In genomic region chr19:48698046-48698445, GRCh38 we compare ENCODE assay signal across 11 cellular contexts. TPM values are rescaled to one million over a fixed set of nuclear protein-coding genes. Genes with fewer than 3 reads are reported as not detected.
DNase-seq lines count a peak whose midpoint lies in the region; ATAC-seq, FAIRE-seq and TF ChIP-seq lines count a peak whose summit lies in the region.
"Had no signal": no experiment of that assay in that cellular context is flagged by ENCODE, and none has a peak within 500 bp of the region (broad histone marks: within the 10 kb centered on the region; RNA-seq: fewer than 3 reads in every experiment).

No MANE protein-coding gene starts in this region.

- no peak overlapping the region for H4K91ac ChIP-seq in neuronal stem cell (ENCODE audit: low read depth, low read length, poor library complexity)

- H2BK12ac ChIP-seq in neuronal stem cell (ENCODE audit: low read length), result no peak overlapping the region

- no peak overlapping the region for H3K4me2 ChIP-seq in neuronal stem cell (ENCODE audit: insufficient read depth, low read length, poor library complexity, severe bottlenecking)

- no peak overlapping the region for H2BK5ac ChIP-seq in neuronal stem cell (ENCODE audit: low read length)

- H3K4me3 Mint-ChIP-seq in activated T-cell treated with anti-CD3 and anti-CD28 coated beads, Interleukin-2, amount 50 U/mL, for 24 hours, result no peak overlapping the region

- H2AFZ ChIP-seq in neuronal stem cell (ENCODE audit: low read length), result no peak overlapping the region

- H3K4me1 Mint-ChIP-seq in activated T-cell treated with anti-CD3 and anti-CD28 coated beads, Interleukin-2, amount 50 U/mL, for 24 hours (ENCODE audit: low read depth), result peaks cover 9% of the 10 kb centered on the region

- ATAC-seq in Right ventricle myocardium superior (ENCODE audit: poor library complexity) (no peak), GM21723 (IDR thresholded peaks at IDR 0.05; ENCODE audit: unreplicated experiment) (no peak)
- ATAC-seq: left ventricle myocardium superior had no signal

- peak; percentile 71 for DNase-seq in GM03348 (ENCODE audit: low spot score)
- DNase-seq in RCC 7860 (ENCODE audit: low spot score), result peak; percentile 74
- DNase-seq in dermis blood vessel endothelial cell, result peak; percentile 40
- DNase-seq in neuronal stem cell (ENCODE audit: low spot score), result no peak
- no peak for DNase-seq in Right ventricle myocardium superior
- DNase-seq in activated T-cell treated with anti-CD3 and anti-CD28 coated beads, Interleukin-2, amount 50 U/mL, for 24 hours, result no peak
- no peak for DNase-seq in coronary artery (ENCODE audit: low spot score)
- DNase-seq: DMS53, left ventricle myocardium superior, NCI-H187 had no signal

- H3K23ac ChIP-seq in neuronal stem cell (ENCODE audit: low read depth, low read length, poor library complexity), result no peak overlapping the region

- no peak overlapping the region for H4K8ac ChIP-seq in neuronal stem cell (ENCODE audit: low read depth, low read length)

- no peak for TF ChIP-seq CTCF in coronary artery (IDR thresholded peaks at IDR 0.05)

- H3K4me3 ChIP-seq in neuronal stem cell (ENCODE audit: low read length in 2 of 2), result no peak overlapping the region
- no peak overlapping the region for H3K4me3 ChIP-seq in coronary artery

- peaks cover 5% of the 10 kb centered on the region for H3K36me3 Mint-ChIP-seq in activated T-cell treated with anti-CD3 and anti-CD28 coated beads, Interleukin-2, amount 50 U/mL, for 24 hours (ENCODE audit: low read depth)

- WGBS in neuronal stem cell (ENCODE audit: extremely low coverage in 2 of 2, insufficient read length in 2 of 2, insufficient replicate concordance in 1 of 2), 2 donors, result no CpG with 5 or more reads among the region's 4 CpGs

- peaks cover 23% of the 10 kb centered on the region for H3K27me3 Mint-ChIP-seq in activated T-cell treated with anti-CD3 and anti-CD28 coated beads, Interleukin-2, amount 50 U/mL, for 24 hours

- peaks cover 0 to 2% of the 10 kb centered on the region in 2 donors for H3K36me3 ChIP-seq in neuronal stem cell (replicated peaks in 1 of 2; ENCODE audit: control insufficient read depth in 2 of 2, insufficient read depth in 2 of 2, low read length in 2 of 2)

- H3K4me1 ChIP-seq in neuronal stem cell (ENCODE audit: control insufficient read depth in 2 of 2, insufficient read depth in 1 of 2, low read depth in 1 of 2, low read length in 2 of 2), result peaks cover 0 to 5% of the 10 kb centered on the region in 2 donors

- peaks cover 0 to 1% of the 10 kb centered on the region in 2 donors for H3K9me3 ChIP-seq in neuronal stem cell (replicated peaks in 1 of 2; ENCODE audit: control insufficient read depth in 2 of 2, insufficient read depth in 1 of 2, low read depth in 1 of 2, low read length in 2 of 2)

- no peak overlapping the region for H3K18ac ChIP-seq in neuronal stem cell (ENCODE audit: low read length)

- no peak overlapping the region for H3K27ac Mint-ChIP-seq in activated T-cell treated with anti-CD3 and anti-CD28 coated beads, Interleukin-2, amount 50 U/mL, for 24 hours

- H2AK5ac ChIP-seq in neuronal stem cell (ENCODE audit: low read depth, low read length), result peak overlapping the region; percentile 47

- H2BK15ac ChIP-seq in neuronal stem cell (ENCODE audit: low read length), result no peak overlapping the region

- no peak overlapping the region for H3K4ac ChIP-seq in neuronal stem cell (ENCODE audit: low read length)

- no peaks in the 10 kb centered on the region for H3K79me1 ChIP-seq in neuronal stem cell (ENCODE audit: low read depth, low read length)

- no peaks in the 10 kb centered on the region for H3K9me3 Mint-ChIP-seq in activated T-cell treated with anti-CD3 and anti-CD28 coated beads, Interleukin-2, amount 50 U/mL, for 24 hours

- peaks cover 0 to 26% (median 16%) of the 10 kb centered on the region in 3 experiments for H3K27me3 ChIP-seq in neuronal stem cell (ENCODE audit: control insufficient read depth in 3 of 3, insufficient read depth in 3 of 3, low read depth in 1 of 3, low read length in 3 of 3)

- H3K9ac ChIP-seq in neuronal stem cell (ENCODE audit: low read depth, low read length, poor library complexity), result no peak overlapping the region

- H2BK120ac ChIP-seq in neuronal stem cell (ENCODE audit: low read depth, low read length), result no peak overlapping the region

- no peak overlapping the region for H3K27ac ChIP-seq in neuronal stem cell (replicated peaks; ENCODE audit: low read length)
- H3K27ac ChIP-seq in coronary artery, result no peak overlapping the region

- no peak overlapping the region for H3K14ac ChIP-seq in neuronal stem cell (ENCODE audit: low read length)

- FAIRE-seq in RCC 7860 (lab: Jason Lieb, UNC), result peak; percentile 85

- intact Hi-C loops in Right ventricle myocardium superior (cut with DNase I), result no loop called here

RNA-seq across cellular contexts. Expression of gene FUT2, which starts 2.3 kb away (rescaled TPM):
- total RNA-seq in dermis blood vessel endothelial cell (not detected in 2 replicates), Right ventricle myocardium superior (not detected)
- 0.06 TPM for polyA plus RNA-seq in neuronal stem cell (2013, experiment 1 of 2)
- polyA plus RNA-seq in neuronal stem cell (2013, experiment 2 of 2), result 0.21 TPM
- total RNA-seq: left ventricle myocardium superior had no signal

RNA-seq across cellular contexts. Expression of gene MAMSTR, which starts 21.5 kb away (rescaled TPM):
- total RNA-seq in dermis blood vessel endothelial cell (0.09 and 0.51 TPM in 2 replicates), Right ventricle myocardium superior (4.8 TPM)
- 1.1 TPM for polyA plus RNA-seq in neuronal stem cell (2013, experiment 1 of 2)
- 0.90 TPM for polyA plus RNA-seq in neuronal stem cell (2013, experiment 2 of 2)

RNA-seq across cellular contexts. Expression of gene NTN5, which starts 25.2 kb away (rescaled TPM):
- 0.05 TPM in 1 of 2 replicates, not detected in the other for total RNA-seq in dermis blood vessel endothelial cell
- 1.2 TPM for polyA plus RNA-seq in neuronal stem cell (2013, experiment 1 of 2)
- polyA plus RNA-seq in neuronal stem cell (2013, experiment 2 of 2), result 1.3 TPM
- total RNA-seq in Right ventricle myocardium superior, result not detected
- total RNA-seq: left ventricle myocardium superior had no signal

RNA-seq across cellular contexts. Expression of gene RASIP1, which starts 42.4 kb away (rescaled TPM):
- 130 and 154 TPM in 2 replicates for total RNA-seq in dermis blood vessel endothelial cell
- polyA plus RNA-seq in neuronal stem cell (2013, experiment 1 of 2), result 1.1 TPM
- 1.1 TPM for polyA plus RNA-seq in neuronal stem cell (2013, experiment 2 of 2)
- total RNA-seq in Right ventricle myocardium superior, result 15.1 TPM

RNA-seq across cellular contexts. Expression of gene IZUMO1, which starts 48.7 kb away (rescaled TPM):
- total RNA-seq in dermis blood vessel endothelial cell (0.17 and 0.28 TPM in 2 replicates), Right ventricle myocardium superior (0.73 TPM)
- polyA plus RNA-seq in neuronal stem cell (2013, experiment 1 of 2), result 0.01 TPM
- 0.03 TPM for polyA plus RNA-seq in neuronal stem cell (2013, experiment 2 of 2)

Comparison
In these comparisons a context has a peak if more than half of its experiments do, and no peak if none do; other contexts are left out.
1. DNase-seq: peak in GM03348 (single experiment), RCC 7860 (single experiment) and dermis blood vessel endothelial cell (single experiment); none in neuronal stem cell (single experiment), Right ventricle myocardium superior (single experiment), activated T-cell treated with anti-CD3 and anti-CD28 coated beads, Interleukin-2, amount 50 U/mL, for 24 hours (single experiment) and coronary artery (single experiment).